Comparison of ENCODE assay signal across 8 cellular contexts in genomic region chr19:15432629-15433518, GRCh38. TPM values are rescaled to one million over a fixed set of nuclear protein-coding genes. Genes with fewer than 3 reads are reported as not detected.
A peak's percentile ranks its signal among the peaks of the same experiment; 100 is the strongest.
DNase-seq lines count a peak whose midpoint lies in the region; ATAC-seq and TF ChIP-seq lines count a peak whose summit lies in the region.

No MANE protein-coding gene starts in this region.

- no peak for TF ChIP-seq CTCF in AG04449 (IDR thresholded peaks at IDR 0.05; ENCODE audit: insufficient read depth, low read length, missing control alignments)
- no peak for TF ChIP-seq CTCF in lower leg skin (IDR thresholded peaks at IDR 0.05)

- intact Hi-C loops in lower leg skin (cut with DNase I; ENCODE audit: low total_unique reads) = no loop called here

- no peak for DNase-seq in AG04449 (ENCODE audit: low read depth, low spot score)
- peak; percentile 98 for DNase-seq in NCI-H69 (lab: John Stamatoyannopoulos, UW)
- peak; percentile 93 to 94 for DNase-seq in activated CD4-positive, alpha-beta T cell treated with anti-CD3 and anti-CD28 coated beads, Interleukin-2, amount 50 U/mL, for 48 hours
- peak; percentile 64 to 93 for DNase-seq in dermis microvascular lymphatic vessel endothelial cell (ENCODE audit: low read depth in 2 of 2)
- peak; percentile 80 to 96 for DNase-seq in lower leg skin (ENCODE audit: low spot score in 2 of 2)
- peak; percentile 95 for DNase-seq in stimulated activated CD4-positive, alpha-beta T cell treated with anti-CD3 and anti-CD28 coated beads, Interleukin-4, amount 100 ng/mL, for 1 hour

- no peak for TF ChIP-seq POLR2A in lower leg skin (IDR thresholded peaks at IDR 0.05)

- peak; percentile 72 for ATAC-seq in GM18867 (IDR thresholded peaks at IDR 0.05; ENCODE audit: unreplicated experiment)
- peak; percentile 42 for ATAC-seq in HG03378 (IDR thresholded peaks at IDR 0.05; ENCODE audit: unreplicated experiment)

- CTCF ChIA-PET in AG04449 (lab: Yijun Ruan, JAX) = interaction anchor here (0.9 to 6.3 kb wide), 3 partner anchors 13 to 255 kb away, joined by 3 to 39 read pairs (median 4); partner anchors contain the start of gene AKAP8L

- 0 to 1% methylated on average over 41 to 46 of the region's 75 CpGs for WGBS in lower leg skin, 2 donors

- POLR2A ChIA-PET in AG04449 (lab: Yijun Ruan, JAX) = interaction anchor here (0.6 to 4.4 kb wide), 6 partner anchors 14 to 170 kb away, joined by 3 to 44 read pairs (median 4); partner anchors contain the start of genes AKAP8 and AKAP8L

- H3K4me3 ChIP-seq in AG04449 (ENCODE audit: low read depth, low read length) = peak overlapping the region; percentile 64
- peak overlapping the region; percentile 69 for H3K4me3 ChIP-seq in lower leg skin (ENCODE audit: low read depth, poor library complexity, severe bottlenecking)

RNA-seq across cellular contexts. Expression of gene AKAP8L, which starts 14.1 kb away (rescaled TPM):
- 33.0 and 41.5 TPM in 2 replicates for total RNA-seq in dermis microvascular lymphatic vessel endothelial cell
- 100 to 1,000 TPM in 2 of 4 donors, 10 to 100 TPM in 2; 82.4 to 141 (median 95.3) TPM for total RNA-seq in lower leg skin

RNA-seq across cellular contexts. Expression of gene WIZ, which starts 16.9 kb away (rescaled TPM):
- total RNA-seq in dermis microvascular lymphatic vessel endothelial cell (4.4 and 9.2 TPM in 2 replicates), lower leg skin (10 to 100 TPM; 28.4 to 52.9 (median 43.8) TPM)

RNA-seq across cellular contexts. Expression of gene RASAL3, which starts 31.5 kb away (rescaled TPM):
- 14.4 and 14.8 TPM in 2 replicates for total RNA-seq in dermis microvascular lymphatic vessel endothelial cell
- total RNA-seq in lower leg skin = 1 to 10 TPM in 3 of 4 donors, under 1 TPM in 1; 0.17 to 2.1 (median 1.5) TPM

RNA-seq across cellular contexts. Expression of gene PGLYRP2, which starts 46.4 kb away (rescaled TPM):
- total RNA-seq in dermis microvascular lymphatic vessel endothelial cell = not detected in 2 replicates
- total RNA-seq in lower leg skin = under 1 TPM in 3 of 4 donors, not detected in 1; 0.23 to 0.80 (median 0.37) TPM

RNA-seq across cellular contexts. Expression of gene AKAP8, which starts 53.3 kb away (rescaled TPM):
- 12.8 and 13.9 TPM in 2 replicates for total RNA-seq in dermis microvascular lymphatic vessel endothelial cell
- total RNA-seq in lower leg skin = 10 to 100 TPM; 28.8 to 53.1 (median 34.8) TPM
